Comparison of ENCODE assay signal across 8 cellular contexts in the genomic region with DNA sequence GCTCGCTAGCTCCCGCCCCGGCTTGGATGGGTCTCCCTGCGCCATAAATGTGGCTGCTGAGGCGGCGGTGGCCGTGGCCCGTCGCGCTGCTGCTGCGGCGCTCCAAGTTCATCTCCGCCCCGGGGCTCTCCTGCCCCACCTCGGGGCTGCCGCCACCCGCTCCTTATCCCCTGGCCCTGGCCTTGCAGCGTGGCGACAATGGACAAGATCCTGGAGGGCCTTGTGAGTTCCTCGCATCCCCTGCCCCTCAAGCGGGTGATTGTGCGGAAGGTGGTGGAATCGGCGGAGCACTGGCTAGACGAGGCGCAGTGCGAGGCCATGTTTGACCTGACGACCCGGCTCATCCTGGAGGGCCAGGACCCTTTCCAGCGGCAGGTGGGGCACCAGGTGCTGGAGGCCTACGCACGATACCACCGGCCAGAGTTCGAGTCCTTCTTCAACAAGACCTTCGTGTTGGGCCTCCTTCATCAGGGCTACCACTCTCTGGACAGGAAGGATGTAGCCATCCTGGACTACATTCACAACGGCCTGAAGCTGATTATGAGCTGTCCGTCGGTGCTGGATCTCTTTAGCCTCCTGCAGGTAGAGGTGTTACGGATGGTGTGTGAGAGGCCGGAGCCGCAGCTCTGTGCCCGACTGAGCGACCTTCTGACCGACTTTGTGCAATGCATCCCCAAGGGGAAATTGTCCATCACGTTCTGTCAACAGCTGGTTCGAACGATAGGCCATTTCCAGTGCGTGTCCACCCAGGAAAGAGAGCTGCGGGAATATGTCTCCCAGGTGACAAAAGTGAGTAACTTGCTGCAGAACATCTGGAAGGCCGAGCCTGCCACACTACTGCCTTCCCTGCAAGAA. TPM values are rescaled to one million over a fixed set of nuclear protein-coding genes. Genes with fewer than 3 reads are reported as not detected.
DNase-seq lines count a peak whose midpoint lies in the region; ATAC-seq, FAIRE-seq and TF ChIP-seq lines count a peak whose summit lies in the region.

No MANE protein-coding gene starts in this region.

- H3K9ac ChIP-seq in PC-3 (ENCODE audit: low read length), result peak overlapping the region; percentile 89
- H3K9ac ChIP-seq in HepG2 (ENCODE audit: insufficient read depth, low read depth, low read length), result peak overlapping the region; percentile 82
- H3K9ac ChIP-seq in subcutaneous abdominal adipose tissue (ENCODE audit: low read length in 5 of 5), result peak overlapping the region; percentile 95 to 99 (median 97)

- TF ChIP-seq EP300 in HepG2 (IDR thresholded peaks at IDR 0.05; ENCODE audit: low read depth in 2 of 2, low read length in 2 of 2), result no peak
- no peak for TF ChIP-seq EP300 in HepG2 (CRISPR knock-in tag; IDR thresholded peaks at IDR 0.05; ENCODE audit: borderline replicate concordance)

- H3K9me3 ChIP-seq in PC-3 (ENCODE audit: low read length) (no peaks in the 10 kb centered on the region), HepG2 (ENCODE audit: low read length) (no peaks in the 10 kb centered on the region), subcutaneous abdominal adipose tissue (ENCODE audit: control insufficient read depth in 5 of 5, low read length in 5 of 5) (no peaks in the 10 kb centered on the region)

- under 1% methylated on average over 31 of the region's 50 CpGs for WGBS in HepG2 (ENCODE audit: low lambda C conversion rate)

- H3K36me3 ChIP-seq in PC-3 (ENCODE audit: low read depth, low read length), result peaks cover 13% of the 10 kb centered on the region
- peaks cover 0 to 11% of the 10 kb centered on the region in 2 experiments; a peak in 3 of 5 replicates for H3K36me3 ChIP-seq in HepG2 (replicated peaks in 1 of 2; ENCODE audit: control insufficient read depth in 1 of 2, insufficient read depth in 2 of 2, low read length in 2 of 2)
- H3K36me3 ChIP-seq in subcutaneous abdominal adipose tissue (ENCODE audit: control insufficient read depth in 5 of 5, insufficient read depth in 5 of 5, low read length in 5 of 5), result peaks cover 0 to 14% (median 2%) of the 10 kb centered on the region in 5 donors

- H3K4me1 ChIP-seq in PC-3 (ENCODE audit: insufficient read depth, low read length) (peaks cover 33% of the 10 kb centered on the region), HepG2 (ENCODE audit: insufficient read depth, low read length) (peaks cover 37% of the 10 kb centered on the region), subcutaneous abdominal adipose tissue (ENCODE audit: control insufficient read depth in 5 of 5, insufficient read depth in 5 of 5, low read length in 5 of 5) (peaks cover 0 to 55% (median 48%) of the 10 kb centered on the region in 5 donors)

- peaks cover under 1% of the 10 kb centered on the region for H3K9me3 Mint-ChIP-seq in chondrocyte (ENCODE audit: low read depth)

- H3K27me3 ChIP-seq in PC-3 (ENCODE audit: low read length), result no peaks in the 10 kb centered on the region
- H3K27me3 ChIP-seq in HepG2 (ENCODE audit: control insufficient read depth in 1 of 2, insufficient read depth in 2 of 2, low read length in 2 of 2), result no peaks in the 10 kb centered on the region; a peak in 1 of 5 replicates
- no peaks in the 10 kb centered on the region for H3K27me3 ChIP-seq in subcutaneous abdominal adipose tissue (ENCODE audit: control insufficient read depth in 5 of 5, insufficient read depth in 4 of 5, low read length in 5 of 5)

- BruUV-seq in PC-3 (replicated peaks; lab: Mats Ljungman, UMichigan) (no TSS peak), HepG2 (replicated peaks; lab: Mats Ljungman, UMichigan) (TSS peak; percentile 54)

- H3K4me2 ChIP-seq in PC-3 (ENCODE audit: low read length), result peak overlapping the region; percentile 80
- peak overlapping the region; percentile 81 for H3K4me2 ChIP-seq in HepG2 (ENCODE audit: low read depth, low read length)

- no peaks in the 10 kb centered on the region for H3K9me2 ChIP-seq in PC-3 (replicated peaks; ENCODE audit: low read length)

- no peaks in the 10 kb centered on the region for H3K27me3 Mint-ChIP-seq in chondrocyte (ENCODE audit: low read depth)

- peak overlapping the region; percentile 90 for H3K4me3 Mint-ChIP-seq in chondrocyte (ENCODE audit: unreplicated experiment)

- H4K20me1 ChIP-seq in PC-3 (ENCODE audit: low read length) (peaks cover 46% of the 10 kb centered on the region), HepG2 (ENCODE audit: insufficient read depth, low read length) (peaks cover 34% of the 10 kb centered on the region)

- in situ Hi-C loops in HepG2 (cut with HindIII; ENCODE audit: extremely low pct_ligation_motif_present, low pct_unique_long_range_greater_than_20kb), result loop anchor here (10.0 to 25.0 kb wide), 2 partner anchors 198 to 329 kb away; partner anchors contain the start of gene SMARCA5

- H3K36me3 Mint-ChIP-seq in chondrocyte (ENCODE audit: low read depth), result peaks cover 10% of the 10 kb centered on the region

- TF ChIP-seq CTCF in PC-3 (conservative IDR thresholded peaks at IDR 0.05; ENCODE audit: low read depth, low read length) (0 out of 2 replicates have a peak, but pooled peaks have one; percentile 12), chondrocyte (IDR thresholded peaks at IDR 0.05) (no peak), HepG2 (CRISPR knock-in tag; IDR thresholded peaks at IDR 0.05) (0 out of 2 replicates have a peak, but pooled peaks have one; percentile 5)

- peak overlapping the region; percentile 86 for H3K27ac ChIP-seq in PC-3 (ENCODE audit: low read length)
- peak overlapping the region; percentile 88 for H3K27ac ChIP-seq in HepG2 (ENCODE audit: extremely low read length, insufficient read depth, low read length)
- H3K27ac ChIP-seq in subcutaneous abdominal adipose tissue (ENCODE audit: low read depth, low read length), result peak overlapping the region; percentile 97

- no peak for TF ChIP-seq RAD21 in HepG2 (CRISPR knock-in tag; IDR thresholded peaks at IDR 0.05)

- intact Hi-C loops in PC-3 (cut with micrococcal nuclease), result loop anchor here (5.0 kb wide), 1 partner anchor 152 kb away; the partner anchor contains the start of gene GAB1
- intact Hi-C loops in HepG2 (cut with micrococcal nuclease; ENCODE audit: unreplicated experiment), result loop anchor here (2.0 to 10.0 kb wide), 4 partner anchors 42 to 1961 kb away; partner anchors contain the start of genes GAB1, SMARCA5 and ZNF330

- ATAC-seq in HG02840 (IDR thresholded peaks at IDR 0.05; ENCODE audit: low FRiP score, unreplicated experiment) (peak; percentile 31), PC-3 (peak; percentile 10), HepG2 (peak; percentile 66)

- H3K4me1 Mint-ChIP-seq in chondrocyte (ENCODE audit: low read depth), result peaks cover 65% of the 10 kb centered on the region

- H3K79me2 ChIP-seq in PC-3 (ENCODE audit: low read length), result peaks cover 66% of the 10 kb centered on the region
- H3K79me2 ChIP-seq in HepG2 (ENCODE audit: insufficient read depth, low read length), result peaks cover 51% of the 10 kb centered on the region

- peak in 2 of 3 donors; percentile 1 to 20 for DNase-seq in stimulated activated CD4-positive, alpha-beta T cell treated with anti-CD3 and anti-CD28 coated beads, Interleukin-12 subunit alpha, Interleukin-12 subunit beta, amount 100 ng/mL, for 48 hours (ENCODE audit: low read depth in 2 of 3, low spot score in 1 of 3)
- DNase-seq in stimulated activated CD4-positive, alpha-beta T cell treated with anti-CD3 and anti-CD28 coated beads, Interleukin-15, amount 100 ng/mL, for 24 hours, result no peak
- peak; percentile 42 for DNase-seq in PC-3
- DNase-seq in chondrocyte (ENCODE audit: low spot score), result peak; percentile 83
- DNase-seq in HepG2 (ENCODE audit: low spot score), result peak; percentile 16
- DNase-seq in OCI-M2 (lab: John Stamatoyannopoulos, UW; ENCODE audit: unreplicated experiment), result no peak

- CTCF ChIA-PET in PC-3 (lab: Charles Lee), result interaction anchor here (0.6 kb wide), 1 partner anchor 15 kb away, joined by 3 read pairs; no protein-coding TSS in a partner anchor
- CTCF ChIA-PET in HepG2 (lab: Yijun Ruan, JAX; ENCODE audit: low intra/inter-chr PET ratio, low total read pairs), result no interaction called here

- POLR2A ChIA-PET in PC-3 (lab: Charles Lee; ENCODE audit: unreplicated experiment), result interaction anchor here (0.5 kb wide), 2 partner anchors 1284 to 1624 kb away, joined by 3 to 4 read pairs; no protein-coding TSS in a partner anchor
- POLR2A ChIA-PET in HepG2 (lab: Yijun Ruan, JAX), result interaction anchor here (1.1 to 2.6 kb wide), 4 partner anchors 19 to 328 kb away, joined by 3 to 10 read pairs (median 5); partner anchors contain the start of genes GAB1 and SMARCA5

- TF ChIP-seq POLR2A in HepG2 (IDR thresholded peaks at IDR 0.05; ENCODE audit: insufficient read depth in 1 of 2, low read depth in 2 of 2, low read length in 2 of 2), result no peak

- H3K4me3 ChIP-seq in PC-3 (ENCODE audit: low read length), result peak overlapping the region; percentile 94
- H3K4me3 ChIP-seq in HepG2 (replicated peaks in 1 of 3; ENCODE audit: insufficient read depth in 1 of 3, low read depth in 2 of 3, low read length in 3 of 3), result peak overlapping the region; percentile 83 to 100 (median 96)
- H3K4me3 ChIP-seq in subcutaneous abdominal adipose tissue (ENCODE audit: low read depth in 1 of 5, low read length in 5 of 5), result peak overlapping the region; percentile 89 to 98 (median 91)

- H2AFZ ChIP-seq in PC-3 (ENCODE audit: low read length) (peak overlapping the region; percentile 62), HepG2 (ENCODE audit: low read length) (no peak overlapping the region)

- H3K27ac Mint-ChIP-seq in chondrocyte (ENCODE audit: unreplicated experiment), result peak overlapping the region; percentile 97

- no peak for FAIRE-seq in HepG2 (lab: Jason Lieb, UNC)

- H3F3A ChIP-seq in PC-3 (ENCODE audit: low read length, unreplicated experiment), result no peaks in the 10 kb centered on the region

RNA-seq across cellular contexts. Expression of gene USP38, which starts 0.8 kb away (rescaled TPM):
- total RNA-seq in PC-3 (2014; rRNA removed) (21.5 and 24.5 TPM in 2 replicates), chondrocyte (17.8 to 21.2 TPM (median 18.9 TPM) in 3 replicates), HepG2 (2016; rRNA removed; fragmentation: Illumina TruSeq; extraction: Trizol) (11.8 and 15.5 TPM in 2 replicates)
- total RNA-seq in HepG2 (2016; cell fraction: cytosol; rRNA removed; fragmentation: Illumina TruSeq; extraction: Trizol; ENCODE audit: low read depth), result 1.1 and 1.3 TPM in 2 replicates
- total RNA-seq in HepG2 (2016; cell fraction: insoluble cytoplasmic fraction; rRNA removed; fragmentation: Illumina TruSeq; extraction: Trizol), result 11.6 and 14.2 TPM in 2 replicates
- 7.4 and 7.8 TPM in 2 replicates for total RNA-seq in HepG2 (2016; cell fraction: membrane; rRNA removed; fragmentation: Illumina TruSeq; extraction: Trizol)
- 14.3 and 15.3 TPM in 2 replicates for total RNA-seq in HepG2 (2016; cell fraction: nucleus; rRNA removed; fragmentation: Illumina TruSeq; extraction: Trizol)
- 4.5 and 4.8 TPM in 2 replicates for polyA plus RNA-seq in HepG2 (2011; rRNA removed)
- polyA plus RNA-seq in HepG2 (2011; cell fraction: cytosol; rRNA removed), result 2.9 and 4.1 TPM in 2 replicates
- 4.3 and 4.4 TPM in 2 replicates for polyA plus RNA-seq in HepG2 (2011; cell fraction: nucleus; rRNA removed)
- polyA plus RNA-seq in HepG2 (2012), result 5.4 and 5.8 TPM in 2 replicates
- 0.45 and 0.48 TPM in 2 replicates for polyA plus RNA-seq in HepG2 (2016; cell fraction: cytosol; fragmentation: Illumina TruSeq; extraction: Trizol; ENCODE audit: low read depth)
- polyA plus RNA-seq in HepG2 (2016; cell fraction: insoluble cytoplasmic fraction; fragmentation: Illumina TruSeq; extraction: Trizol; ENCODE audit: low read depth), result 8.4 and 9.0 TPM in 2 replicates
- polyA plus RNA-seq in HepG2 (2016; cell fraction: membrane; fragmentation: Illumina TruSeq; extraction: Trizol; ENCODE audit: low read depth), result 2.1 and 2.5 TPM in 2 replicates
- polyA plus RNA-seq in HepG2 (2016; cell fraction: nucleus; fragmentation: Illumina TruSeq; extraction: Trizol; ENCODE audit: insufficient read depth, low read depth), result 6.0 and 6.8 TPM in 2 replicates
- polyA minus RNA-seq in HepG2 (2011; rRNA and poly(A)+ RNA removed; ENCODE audit: low replicate concordance), result 25.6 and 31.9 TPM in 2 replicates
- 9.3 and 11.3 TPM in 2 replicates for polyA minus RNA-seq in HepG2 (2011; cell fraction: cytosol; rRNA and poly(A)+ RNA removed)
- 36.6 and 38.2 TPM in 2 replicates for polyA minus RNA-seq in HepG2 (2011; cell fraction: nucleus; rRNA and poly(A)+ RNA removed)

Comparison
In these comparisons a context has a peak if more than half of its experiments do, and no peak if none do; other contexts are left out.
1. DNase-seq: peak in stimulated activated CD4-positive, alpha-beta T cell treated with anti-CD3 and anti-CD28 coated beads, Interleukin-12 subunit alpha, Interleukin-12 subunit beta, amount 100 ng/mL, for 48 hours (2 of 3), PC-3 (single experiment), chondrocyte (single experiment) and HepG2 (single experiment); none in stimulated activated CD4-positive, alpha-beta T cell treated with anti-CD3 and anti-CD28 coated beads, Interleukin-15, amount 100 ng/mL, for 24 hours (single experiment) and OCI-M2 (single experiment).
2. ATAC-seq: peak in every context shown above with its lines; median percentile 66 in HepG2; 31 in HG02840; 10 in PC-3.
3. Peak in every context shown above with its lines, with median percentiles within 50 percentile points of each other: H3K27ac ChIP-seq, H3K4me3 ChIP-seq and H3K9ac ChIP-seq.